1 cellular context compared by ENCODE assay signal in the genomic region with DNA sequence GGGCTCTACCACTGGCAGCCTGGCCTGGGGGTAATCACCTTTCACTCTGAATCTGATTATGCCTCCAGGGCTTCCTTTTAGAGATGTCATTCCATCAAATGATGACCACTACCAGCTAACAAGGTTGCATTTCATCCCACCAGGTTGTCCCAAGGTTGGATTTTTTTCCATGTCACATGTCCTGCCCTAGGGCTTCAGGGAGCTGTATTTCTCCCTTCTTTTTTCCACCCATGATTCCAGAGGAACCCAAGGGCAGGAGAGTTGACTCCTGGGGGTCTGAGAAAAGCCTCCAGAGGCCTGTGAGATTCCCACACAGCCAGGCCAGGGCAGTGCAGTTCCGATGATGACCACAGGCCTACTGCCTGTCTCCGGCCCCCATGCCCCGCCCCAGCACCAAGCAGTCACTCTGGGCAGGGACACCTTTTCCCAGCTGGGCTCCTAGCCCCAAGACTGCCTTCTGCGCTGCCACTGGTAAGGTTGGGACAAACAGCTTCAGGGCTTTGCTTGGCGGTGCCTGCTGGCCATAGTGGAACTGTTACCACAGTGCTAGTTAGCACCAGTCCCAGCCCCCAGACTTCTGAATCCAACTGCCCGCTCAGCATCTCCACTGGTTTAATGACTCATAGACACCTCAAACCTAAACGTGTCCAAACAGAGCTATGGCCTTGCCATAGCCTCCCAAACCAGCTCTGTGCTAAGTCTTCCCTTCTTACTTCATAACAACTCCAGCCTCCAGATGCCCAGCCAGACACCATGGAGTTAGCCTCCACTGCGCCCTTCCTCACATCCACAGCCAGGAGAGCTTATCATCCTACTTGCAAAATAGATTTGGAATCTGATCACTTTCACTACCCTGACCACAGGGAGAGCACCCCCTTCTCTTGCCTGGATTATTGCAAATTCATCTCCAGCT.
TF ChIP-seq lines count a peak whose summit lies in the region.

No MANE protein-coding gene starts in this region.

TF ChIP-seq in K562, 482 proteins besides CTCF, POLR2A, EP300 and RAD21 (continued from another document and continues in another):
- TF ChIP-seq HEY1 (CRISPR knock-in tag; IDR thresholded peaks at IDR 0.05; ENCODE audit: borderline replicate concordance) (no peak), PTRF (tag; IDR thresholded peaks at IDR 0.05) (peak; percentile 35; the same call in 1 of the 2 replicates), ZNF830 (CRISPR knock-in tag; IDR thresholded peaks at IDR 0.05) (no peak), HNRNPK (IDR thresholded peaks at IDR 0.05; ENCODE audit: low read depth, low read length, poor library complexity, severe bottlenecking) (no peak), ZFX (CRISPR knock-in tag; IDR thresholded peaks at IDR 0.05) (no peak), U2AF2 (optimal IDR thresholded peaks at IDR 0.05; ENCODE audit: low read depth, low read length) (no peak), ZNF717 (CRISPR knock-in tag; IDR thresholded peaks at IDR 0.05) (0 out of 2 replicates have a peak, but pooled peaks have one; percentile 48), GABPB1 (CRISPR knock-in tag; IDR thresholded peaks at IDR 0.05) (no peak), SIN3A (IDR thresholded peaks at IDR 0.05; ENCODE audit: borderline replicate concordance in 2 of 2, control insufficient read depth in 1 of 2, low read depth in 2 of 2, low read length in 2 of 2) (no peak), HNRNPUL1 (IDR thresholded peaks at IDR 0.05; ENCODE audit: low read length) (no peak), KLF6 (CRISPR knock-in tag; IDR thresholded peaks at IDR 0.05; ENCODE audit: borderline replicate concordance) (no peak), BCL6 (CRISPR knock-in tag; IDR thresholded peaks at IDR 0.05) (no peak), ZNF584 (CRISPR knock-in tag; IDR thresholded peaks at IDR 0.05; ENCODE audit: low read depth) (no peak), PTBP1 (IDR thresholded peaks at IDR 0.05; ENCODE audit: low read depth, low read length) (no peak), ESRRB (CRISPR knock-in tag; IDR thresholded peaks at IDR 0.05; ENCODE audit: borderline replicate concordance) (no peak), NCOA2 (IDR thresholded peaks at IDR 0.05; ENCODE audit: partially characterized antibody in 2 of 2) (no peak), ZNF583 (CRISPR knock-in tag; IDR thresholded peaks at IDR 0.05) (peak; percentile 24; the same call in 1 of the 2 replicates), MTF1 (CRISPR knock-in tag; IDR thresholded peaks at IDR 0.05; ENCODE audit: borderline replicate concordance) (no peak), NR2C1 (IDR thresholded peaks at IDR 0.05) (no peak), NR2C1 (tag; IDR thresholded peaks at IDR 0.05) (0 out of 2 replicates have a peak, but pooled peaks have one; percentile 12), POLR2H (tag; IDR thresholded peaks at IDR 0.05; ENCODE audit: low read depth) (no peak), SP1 (CRISPR knock-in tag; IDR thresholded peaks at IDR 0.05) (no peak), RFX1 (IDR thresholded peaks at IDR 0.05) (no peak), DDX20 (tag; IDR thresholded peaks at IDR 0.05; ENCODE audit: low read depth) (no peak), TAF9B (IDR thresholded peaks at IDR 0.05; ENCODE audit: partially characterized antibody) (no peak), TCF3 (CRISPR knock-in tag; IDR thresholded peaks at IDR 0.05) (no peak), ZNF140 (CRISPR knock-in tag; IDR thresholded peaks at IDR 0.05) (no peak), ZNF79 (CRISPR knock-in tag; IDR thresholded peaks at IDR 0.05; ENCODE audit: low read depth) (0 out of 2 replicates have a peak, but pooled peaks have one; percentile 14), MCM3 (IDR thresholded peaks at IDR 0.05) (no peak), GABPB2 (CRISPR knock-in tag; conservative IDR thresholded peaks at IDR 0.05) (no peak), TCF7 (IDR thresholded peaks at IDR 0.05; ENCODE audit: borderline replicate concordance) (no peak), STAT5A (IDR thresholded peaks at IDR 0.05; ENCODE audit: borderline replicate concordance, low read length) (no peak), RNF2 (IDR thresholded peaks at IDR 0.05) (no peak), MAFK (IDR thresholded peaks at IDR 0.05; ENCODE audit: low read length) (no peak), NCOR1 (IDR thresholded peaks at IDR 0.05) (no peak), GATAD2B (IDR thresholded peaks at IDR 0.05; ENCODE audit: borderline replicate concordance) (no peak)
- TF ChIP-seq, protein P1, sequence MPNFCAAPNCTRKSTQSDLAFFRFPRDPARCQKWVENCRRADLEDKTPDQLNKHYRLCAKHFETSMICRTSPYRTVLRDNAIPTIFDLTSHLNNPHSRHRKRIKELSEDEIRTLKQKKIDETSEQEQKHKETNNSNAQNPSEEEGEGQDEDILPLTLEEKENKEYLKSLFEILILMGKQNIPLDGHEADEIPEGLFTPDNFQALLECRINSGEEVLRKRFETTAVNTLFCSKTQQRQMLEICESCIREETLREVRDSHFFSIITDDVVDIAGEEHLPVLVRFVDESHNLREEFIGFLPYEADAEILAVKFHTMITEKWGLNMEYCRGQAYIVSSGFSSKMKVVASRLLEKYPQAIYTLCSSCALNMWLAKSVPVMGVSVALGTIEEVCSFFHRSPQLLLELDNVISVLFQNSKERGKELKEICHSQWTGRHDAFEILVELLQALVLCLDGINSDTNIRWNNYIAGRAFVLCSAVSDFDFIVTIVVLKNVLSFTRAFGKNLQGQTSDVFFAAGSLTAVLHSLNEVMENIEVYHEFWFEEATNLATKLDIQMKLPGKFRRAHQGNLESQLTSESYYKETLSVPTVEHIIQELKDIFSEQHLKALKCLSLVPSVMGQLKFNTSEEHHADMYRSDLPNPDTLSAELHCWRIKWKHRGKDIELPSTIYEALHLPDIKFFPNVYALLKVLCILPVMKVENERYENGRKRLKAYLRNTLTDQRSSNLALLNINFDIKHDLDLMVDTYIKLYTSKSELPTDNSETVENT (CRISPR knock-in tag; IDR thresholded peaks at IDR 0.05), result no peak
- TF ChIP-seq, protein P2, sequence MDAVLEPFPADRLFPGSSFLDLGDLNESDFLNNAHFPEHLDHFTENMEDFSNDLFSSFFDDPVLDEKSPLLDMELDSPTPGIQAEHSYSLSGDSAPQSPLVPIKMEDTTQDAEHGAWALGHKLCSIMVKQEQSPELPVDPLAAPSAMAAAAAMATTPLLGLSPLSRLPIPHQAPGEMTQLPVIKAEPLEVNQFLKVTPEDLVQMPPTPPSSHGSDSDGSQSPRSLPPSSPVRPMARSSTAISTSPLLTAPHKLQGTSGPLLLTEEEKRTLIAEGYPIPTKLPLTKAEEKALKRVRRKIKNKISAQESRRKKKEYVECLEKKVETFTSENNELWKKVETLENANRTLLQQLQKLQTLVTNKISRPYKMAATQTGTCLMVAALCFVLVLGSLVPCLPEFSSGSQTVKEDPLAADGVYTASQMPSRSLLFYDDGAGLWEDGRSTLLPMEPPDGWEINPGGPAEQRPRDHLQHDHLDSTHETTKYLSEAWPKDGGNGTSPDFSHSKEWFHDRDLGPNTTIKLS (IDR thresholded peaks at IDR 0.05; ENCODE audit: borderline replicate concordance, low read depth), result no peak
- TF ChIP-seq, protein P3, sequence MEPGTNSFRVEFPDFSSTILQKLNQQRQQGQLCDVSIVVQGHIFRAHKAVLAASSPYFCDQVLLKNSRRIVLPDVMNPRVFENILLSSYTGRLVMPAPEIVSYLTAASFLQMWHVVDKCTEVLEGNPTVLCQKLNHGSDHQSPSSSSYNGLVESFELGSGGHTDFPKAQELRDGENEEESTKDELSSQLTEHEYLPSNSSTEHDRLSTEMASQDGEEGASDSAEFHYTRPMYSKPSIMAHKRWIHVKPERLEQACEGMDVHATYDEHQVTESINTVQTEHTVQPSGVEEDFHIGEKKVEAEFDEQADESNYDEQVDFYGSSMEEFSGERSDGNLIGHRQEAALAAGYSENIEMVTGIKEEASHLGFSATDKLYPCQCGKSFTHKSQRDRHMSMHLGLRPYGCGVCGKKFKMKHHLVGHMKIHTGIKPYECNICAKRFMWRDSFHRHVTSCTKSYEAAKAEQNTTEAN (CRISPR knock-in tag; IDR thresholded peaks at IDR 0.05), result no peak
- TF ChIP-seq, protein P4, sequence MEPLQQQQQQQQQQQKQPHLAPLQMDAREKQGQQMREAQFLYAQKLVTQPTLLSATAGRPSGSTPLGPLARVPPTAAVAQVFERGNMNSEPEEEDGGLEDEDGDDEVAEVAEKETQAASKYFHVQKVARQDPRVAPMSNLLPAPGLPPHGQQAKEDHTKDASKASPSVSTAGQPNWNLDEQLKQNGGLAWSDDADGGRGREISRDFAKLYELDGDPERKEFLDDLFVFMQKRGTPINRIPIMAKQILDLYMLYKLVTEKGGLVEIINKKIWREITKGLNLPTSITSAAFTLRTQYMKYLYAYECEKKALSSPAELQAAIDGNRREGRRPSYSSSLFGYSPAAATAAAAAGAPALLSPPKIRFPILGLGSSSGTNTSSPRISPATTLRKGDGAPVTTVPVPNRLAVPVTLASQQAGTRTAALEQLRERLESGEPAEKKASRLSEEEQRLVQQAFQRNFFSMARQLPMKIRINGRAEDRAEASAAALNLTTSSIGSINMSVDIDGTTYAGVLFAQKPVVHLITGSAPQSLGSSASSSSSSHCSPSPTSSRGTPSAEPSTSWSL (CRISPR knock-in tag; IDR thresholded peaks at IDR 0.05; ENCODE audit: borderline replicate concordance), result no peak
- TF ChIP-seq, protein P5, sequence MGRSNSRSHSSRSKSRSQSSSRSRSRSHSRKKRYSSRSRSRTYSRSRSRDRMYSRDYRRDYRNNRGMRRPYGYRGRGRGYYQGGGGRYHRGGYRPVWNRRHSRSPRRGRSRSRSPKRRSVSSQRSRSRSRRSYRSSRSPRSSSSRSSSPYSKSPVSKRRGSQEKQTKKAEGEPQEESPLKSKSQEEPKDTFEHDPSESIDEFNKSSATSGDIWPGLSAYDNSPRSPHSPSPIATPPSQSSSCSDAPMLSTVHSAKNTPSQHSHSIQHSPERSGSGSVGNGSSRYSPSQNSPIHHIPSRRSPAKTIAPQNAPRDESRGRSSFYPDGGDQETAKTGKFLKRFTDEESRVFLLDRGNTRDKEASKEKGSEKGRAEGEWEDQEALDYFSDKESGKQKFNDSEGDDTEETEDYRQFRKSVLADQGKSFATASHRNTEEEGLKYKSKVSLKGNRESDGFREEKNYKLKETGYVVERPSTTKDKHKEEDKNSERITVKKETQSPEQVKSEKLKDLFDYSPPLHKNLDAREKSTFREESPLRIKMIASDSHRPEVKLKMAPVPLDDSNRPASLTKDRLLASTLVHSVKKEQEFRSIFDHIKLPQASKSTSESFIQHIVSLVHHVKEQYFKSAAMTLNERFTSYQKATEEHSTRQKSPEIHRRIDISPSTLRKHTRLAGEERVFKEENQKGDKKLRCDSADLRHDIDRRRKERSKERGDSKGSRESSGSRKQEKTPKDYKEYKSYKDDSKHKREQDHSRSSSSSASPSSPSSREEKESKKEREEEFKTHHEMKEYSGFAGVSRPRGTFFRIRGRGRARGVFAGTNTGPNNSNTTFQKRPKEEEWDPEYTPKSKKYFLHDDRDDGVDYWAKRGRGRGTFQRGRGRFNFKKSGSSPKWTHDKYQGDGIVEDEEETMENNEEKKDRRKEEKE (IDR thresholded peaks at IDR 0.05; ENCODE audit: borderline replicate concordance in 1 of 2, control insufficient read depth in 1 of 2, low read depth in 2 of 2, low read length in 1 of 2), result no peak
- TF ChIP-seq, protein P6, sequence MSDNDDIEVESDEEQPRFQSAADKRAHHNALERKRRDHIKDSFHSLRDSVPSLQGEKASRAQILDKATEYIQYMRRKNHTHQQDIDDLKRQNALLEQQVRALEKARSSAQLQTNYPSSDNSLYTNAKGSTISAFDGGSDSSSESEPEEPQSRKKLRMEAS (CRISPR knock-in tag; IDR thresholded peaks at IDR 0.05), result no peak
- TF ChIP-seq, protein P7, sequence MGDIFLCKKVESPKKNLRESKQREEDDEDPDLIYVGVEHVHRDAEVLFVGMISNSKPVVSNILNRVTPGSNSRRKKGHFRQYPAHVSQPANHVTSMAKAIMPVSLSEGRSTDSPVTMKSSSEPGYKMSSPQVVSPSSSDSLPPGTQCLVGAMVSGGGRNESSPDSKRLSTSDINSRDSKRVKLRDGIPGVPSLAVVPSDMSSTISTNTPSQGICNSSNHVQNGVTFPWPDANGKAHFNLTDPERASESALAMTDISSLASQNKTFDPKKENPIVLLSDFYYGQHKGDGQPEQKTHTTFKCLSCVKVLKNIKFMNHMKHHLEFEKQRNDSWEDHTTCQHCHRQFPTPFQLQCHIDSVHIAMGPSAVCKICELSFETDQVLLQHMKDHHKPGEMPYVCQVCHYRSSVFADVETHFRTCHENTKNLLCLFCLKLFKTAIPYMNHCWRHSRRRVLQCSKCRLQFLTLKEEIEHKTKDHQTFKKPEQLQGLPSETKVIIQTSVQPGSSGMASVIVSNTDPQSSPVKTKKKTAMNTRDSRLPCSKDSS (IDR thresholded peaks at IDR 0.05; ENCODE audit: low read depth, partially characterized antibody), result no peak
- TF ChIP-seq, protein P8, sequence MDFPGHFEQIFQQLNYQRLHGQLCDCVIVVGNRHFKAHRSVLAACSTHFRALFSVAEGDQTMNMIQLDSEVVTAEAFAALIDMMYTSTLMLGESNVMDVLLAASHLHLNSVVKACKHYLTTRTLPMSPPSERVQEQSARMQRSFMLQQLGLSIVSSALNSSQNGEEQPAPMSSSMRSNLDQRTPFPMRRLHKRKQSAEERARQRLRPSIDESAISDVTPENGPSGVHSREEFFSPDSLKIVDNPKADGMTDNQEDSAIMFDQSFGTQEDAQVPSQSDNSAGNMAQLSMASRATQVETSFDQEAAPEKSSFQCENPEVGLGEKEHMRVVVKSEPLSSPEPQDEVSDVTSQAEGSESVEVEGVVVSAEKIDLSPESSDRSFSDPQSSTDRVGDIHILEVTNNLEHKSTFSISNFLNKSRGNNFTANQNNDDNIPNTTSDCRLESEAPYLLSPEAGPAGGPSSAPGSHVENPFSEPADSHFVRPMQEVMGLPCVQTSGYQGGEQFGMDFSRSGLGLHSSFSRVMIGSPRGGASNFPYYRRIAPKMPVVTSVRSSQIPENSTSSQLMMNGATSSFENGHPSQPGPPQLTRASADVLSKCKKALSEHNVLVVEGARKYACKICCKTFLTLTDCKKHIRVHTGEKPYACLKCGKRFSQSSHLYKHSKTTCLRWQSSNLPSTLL (IDR thresholded peaks at IDR 0.05), result peak; percentile 54; the same call in 1 of the 2 replicates
- TF ChIP-seq, protein P9, sequence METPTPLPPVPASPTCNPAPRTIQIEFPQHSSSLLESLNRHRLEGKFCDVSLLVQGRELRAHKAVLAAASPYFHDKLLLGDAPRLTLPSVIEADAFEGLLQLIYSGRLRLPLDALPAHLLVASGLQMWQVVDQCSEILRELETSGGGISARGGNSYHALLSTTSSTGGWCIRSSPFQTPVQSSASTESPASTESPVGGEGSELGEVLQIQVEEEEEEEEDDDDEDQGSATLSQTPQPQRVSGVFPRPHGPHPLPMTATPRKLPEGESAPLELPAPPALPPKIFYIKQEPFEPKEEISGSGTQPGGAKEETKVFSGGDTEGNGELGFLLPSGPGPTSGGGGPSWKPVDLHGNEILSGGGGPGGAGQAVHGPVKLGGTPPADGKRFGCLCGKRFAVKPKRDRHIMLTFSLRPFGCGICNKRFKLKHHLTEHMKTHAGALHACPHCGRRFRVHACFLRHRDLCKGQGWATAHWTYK (CRISPR knock-in tag; IDR thresholded peaks at IDR 0.05), result no peak; the same call in 1 of the 2 replicates
- TF ChIP-seq, protein P10, sequence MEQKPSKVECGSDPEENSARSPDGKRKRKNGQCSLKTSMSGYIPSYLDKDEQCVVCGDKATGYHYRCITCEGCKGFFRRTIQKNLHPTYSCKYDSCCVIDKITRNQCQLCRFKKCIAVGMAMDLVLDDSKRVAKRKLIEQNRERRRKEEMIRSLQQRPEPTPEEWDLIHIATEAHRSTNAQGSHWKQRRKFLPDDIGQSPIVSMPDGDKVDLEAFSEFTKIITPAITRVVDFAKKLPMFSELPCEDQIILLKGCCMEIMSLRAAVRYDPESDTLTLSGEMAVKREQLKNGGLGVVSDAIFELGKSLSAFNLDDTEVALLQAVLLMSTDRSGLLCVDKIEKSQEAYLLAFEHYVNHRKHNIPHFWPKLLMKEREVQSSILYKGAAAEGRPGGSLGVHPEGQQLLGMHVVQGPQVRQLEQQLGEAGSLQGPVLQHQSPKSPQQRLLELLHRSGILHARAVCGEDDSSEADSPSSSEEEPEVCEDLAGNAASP (IDR thresholded peaks at IDR 0.05), result no peak
